Comparison of ENCODE assay signal across 8 cellular contexts in the genomic region with DNA sequence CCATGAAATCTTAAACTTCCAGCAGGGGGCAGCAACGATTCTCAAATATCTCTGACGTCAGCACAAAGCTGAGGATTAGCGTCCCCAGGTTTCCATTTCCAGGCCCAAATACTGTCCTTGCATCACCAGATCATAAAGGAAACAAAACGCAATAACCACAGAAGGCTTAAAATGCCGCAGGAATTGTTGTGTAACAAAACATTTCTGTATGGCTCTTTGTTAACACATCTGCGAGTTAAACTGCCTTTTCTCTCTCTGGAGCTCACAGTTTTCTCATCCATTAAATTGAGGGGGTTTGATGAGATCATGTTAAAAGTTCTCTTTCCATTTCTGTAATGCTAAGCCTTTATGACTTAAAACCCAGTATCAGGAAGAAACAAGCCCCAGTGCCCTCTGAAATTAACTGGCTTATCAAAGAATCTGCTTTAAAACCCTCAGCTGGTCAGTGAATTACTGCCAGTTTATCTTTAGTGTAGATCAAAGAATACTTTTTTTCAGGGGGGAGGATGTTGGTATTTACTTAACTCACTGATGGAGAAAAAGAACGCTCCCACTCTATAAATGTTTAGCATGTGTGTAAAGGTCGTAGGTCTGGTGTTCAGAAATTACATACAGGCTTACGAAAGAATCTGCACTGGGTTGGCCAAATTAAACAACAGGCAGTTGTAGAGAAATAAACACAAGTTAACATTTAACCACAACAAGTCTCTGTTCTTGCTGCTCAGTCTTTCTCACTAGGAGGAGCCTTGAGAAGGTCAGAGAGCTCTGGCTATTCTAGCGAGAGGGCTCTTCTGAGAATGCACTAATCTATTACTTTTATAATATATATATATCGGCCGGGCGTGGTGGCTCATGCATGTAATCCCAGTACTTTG. TPM values are rescaled to one million over a fixed set of nuclear protein-coding genes. Genes with fewer than 3 reads are reported as not detected.
A peak's percentile ranks its signal among the peaks of the same experiment; 100 is the strongest.
DNase-seq lines count a peak whose midpoint lies in the region; ATAC-seq, FAIRE-seq and TF ChIP-seq lines count a peak whose summit lies in the region.

No MANE protein-coding gene starts in this region.

- no peaks in the 10 kb centered on the region for H3K79me2 ChIP-seq in GM23248 (ENCODE audit: insufficient read depth)

- H3F3A ChIP-seq in GM23248 (ENCODE audit: insufficient read depth) = peaks cover 30% of the 10 kb centered on the region

- H3K9me3 ChIP-seq in GM23248 (ENCODE audit: low read depth) = no peaks in the 10 kb centered on the region
- no peaks in the 10 kb centered on the region for H3K9me3 ChIP-seq in WERI-Rb-1 (ENCODE audit: severe bottlenecking)

- no peaks in the 10 kb centered on the region for H4K20me1 ChIP-seq in GM23248 (ENCODE audit: insufficient read depth)

- peak; percentile 74 for DNase-seq in BJ (ENCODE audit: low read depth)
- peak; percentile 97 for DNase-seq in GM23248
- DNase-seq in NCI-H2196 (lab: John Stamatoyannopoulos, UW; ENCODE audit: unreplicated experiment) = peak; percentile 65
- peak; percentile 76 for DNase-seq in WERI-Rb-1
- DNase-seq in bronchial epithelial cell (ENCODE audit: low read depth) = peak; percentile 87
- DNase-seq in kidney epithelial cell (ENCODE audit: low read depth) = peak; percentile 85
- peak; percentile 80 for DNase-seq in stimulated activated CD4-positive, alpha-beta T cell treated with anti-CD3 and anti-CD28 coated beads, Interleukin-15, amount 100 ng/mL, for 24 hours

- ATAC-seq in GM21447 (IDR thresholded peaks at IDR 0.05; ENCODE audit: unreplicated experiment) = no peak

- H3K9ac ChIP-seq in GM23248 = peak overlapping the region; percentile 66

- CTCF ChIA-PET in BJ (lab: Yijun Ruan, JAX) = interaction anchor here (0.6 to 5.0 kb wide), 36 partner anchors 8 to 362 kb away, joined by 3 to 53 read pairs (median 4); a partner anchor contains a TSS

- FAIRE-seq in bronchial epithelial cell (lab: Jason Lieb, UNC) = no peak

- H3K4me1 ChIP-seq in GM23248 (ENCODE audit: insufficient read depth) = peaks cover 37% of the 10 kb centered on the region

- H3K4me3 ChIP-seq in BJ (ENCODE audit: low read depth, low read length) (no peak overlapping the region), GM23248 (peak overlapping the region; percentile 38), WERI-Rb-1 (ENCODE audit: low read depth, low read length) (no peak overlapping the region), bronchial epithelial cell (ENCODE audit: low read depth, low read length) (no peak overlapping the region), kidney epithelial cell (ENCODE audit: low read depth, low read length) (no peak overlapping the region)

- POLR2A ChIA-PET in BJ (lab: Charles Lee) = interaction anchor here (0.5 to 1.0 kb wide), 6 partner anchors 19 to 359 kb away, joined by 3 to 12 read pairs (median 4); a partner anchor contains a TSS

- in situ Hi-C loops in GM23248 (cut with MboI) = no loop called here

- H3K27me3 ChIP-seq in BJ (ENCODE audit: control insufficient read depth, insufficient read depth, low read length) (no peaks in the 10 kb centered on the region), GM23248 (replicated peaks; ENCODE audit: insufficient read depth) (no peaks in the 10 kb centered on the region), WERI-Rb-1 (ENCODE audit: insufficient read depth, low read depth, severe bottlenecking) (no peaks in the 10 kb centered on the region), bronchial epithelial cell (ENCODE audit: control insufficient read depth, insufficient read depth, low read length) (no peaks in the 10 kb centered on the region), kidney epithelial cell (ENCODE audit: control insufficient read depth, insufficient read depth, low read length) (no peaks in the 10 kb centered on the region)

- peak; percentile 59 for TF ChIP-seq CTCF in BJ (IDR thresholded peaks at IDR 0.05; ENCODE audit: insufficient read depth, low read depth, low read length)
- peak; percentile 40 for TF ChIP-seq CTCF in WERI-Rb-1 (IDR thresholded peaks at IDR 0.05; ENCODE audit: low read depth, low read length)
- TF ChIP-seq CTCF in bronchial epithelial cell (IDR thresholded peaks at IDR 0.05; ENCODE audit: insufficient read depth, low read length, severe bottlenecking) = peak; percentile 35
- TF ChIP-seq CTCF in kidney epithelial cell (IDR thresholded peaks at IDR 0.05; ENCODE audit: insufficient read depth, low read length, poor library complexity, severe bottlenecking) = peak; percentile 60

- no peaks in the 10 kb centered on the region for H3K36me3 ChIP-seq in BJ (ENCODE audit: control insufficient read depth, insufficient read depth, low read length)
- H3K36me3 ChIP-seq in GM23248 (ENCODE audit: low read depth) = no peaks in the 10 kb centered on the region
- H3K36me3 ChIP-seq in WERI-Rb-1 = no peaks in the 10 kb centered on the region
- no peaks in the 10 kb centered on the region for H3K36me3 ChIP-seq in bronchial epithelial cell (ENCODE audit: control insufficient read depth, insufficient read depth, low read length)
- H3K36me3 ChIP-seq in kidney epithelial cell (ENCODE audit: control insufficient read depth, insufficient read depth, low read length) = no peaks in the 10 kb centered on the region

- H2AFZ ChIP-seq in GM23248 = peak overlapping the region; percentile 63

- H3K4me2 ChIP-seq in GM23248 (ENCODE audit: unreplicated experiment) = peak overlapping the region; percentile 72

- no peaks in the 10 kb centered on the region for H3K9me2 ChIP-seq in GM23248 (ENCODE audit: insufficient read depth)

- H3K27ac ChIP-seq in GM23248 (peak overlapping the region; percentile 89), WERI-Rb-1 (peak overlapping the region; percentile 25)

- 33% methylated on average over 13 of the region's 13 CpGs for WGBS in GM23248 (ENCODE audit: low coverage in 1 of 2, low lambda C conversion rate in 2 of 2, missing lambda C conversion rate in 2 of 2), 2 experiments

RNA-seq across cellular contexts. Expression of a gene that starts 10.6 kb away (rescaled TPM):
- polyA plus RNA-seq in BJ (2011; rRNA removed) = 9.2 and 11.6 TPM in 2 replicates
- 11.7 and 14.4 TPM in 2 replicates for polyA minus RNA-seq in BJ (2011; rRNA and poly(A)+ RNA removed)
- 11.9 and 22.5 TPM in 2 replicates for total RNA-seq in GM23248 (2014; rRNA removed; shearing (Covaris generic))
- 10.5 and 11.6 TPM in 2 replicates for polyA plus RNA-seq in GM23248 (2016; fragmentation: Nextera tagmentation; extraction: Ambion mirVana)
- total RNA-seq in bronchial epithelial cell = 9.1 and 10.0 TPM in 2 replicates
- total RNA-seq in kidney epithelial cell = 10.2 and 11.0 TPM in 2 replicates

RNA-seq across cellular contexts. Expression of a gene that starts 28.0 kb away (rescaled TPM):
- 134 and 196 TPM in 2 replicates for polyA plus RNA-seq in BJ (2011; rRNA removed)
- 37.4 and 73.2 TPM in 2 replicates for polyA minus RNA-seq in BJ (2011; rRNA and poly(A)+ RNA removed)
- 47.1 and 60.8 TPM in 2 replicates for total RNA-seq in GM23248 (2014; rRNA removed; shearing (Covaris generic))
- 115 and 123 TPM in 2 replicates for polyA plus RNA-seq in GM23248 (2016; fragmentation: Nextera tagmentation; extraction: Ambion mirVana)
- total RNA-seq in bronchial epithelial cell = 39.2 and 42.8 TPM in 2 replicates
- total RNA-seq in kidney epithelial cell = 46.3 and 54.5 TPM in 2 replicates

RNA-seq across cellular contexts. Expression of a gene that starts 44.8 kb away (rescaled TPM):
- polyA plus RNA-seq in BJ (2011; rRNA removed) (0.13 TPM in 1 of 2 replicates, not detected in the other), GM23248 (2016; fragmentation: Nextera tagmentation; extraction: Ambion mirVana) (0.30 and 0.46 TPM in 2 replicates)
- 0.24 TPM in 1 of 2 replicates, not detected in the other for polyA minus RNA-seq in BJ (2011; rRNA and poly(A)+ RNA removed)
- not detected in 2 replicates for total RNA-seq in GM23248 (2014; rRNA removed; shearing (Covaris generic))
- total RNA-seq in bronchial epithelial cell (0.13 TPM in 1 of 2 replicates, not detected in the other), kidney epithelial cell (not detected in 2 replicates)

RNA-seq across cellular contexts. Expression of a gene that starts 56.9 kb away (rescaled TPM):
- polyA plus RNA-seq in BJ (2011; rRNA removed) = 6.4 and 9.1 TPM in 2 replicates
- polyA minus RNA-seq in BJ (2011; rRNA and poly(A)+ RNA removed) = 5.9 and 6.3 TPM in 2 replicates
- total RNA-seq in GM23248 (2014; rRNA removed; shearing (Covaris generic)) = 16.3 and 24.2 TPM in 2 replicates
- polyA plus RNA-seq in GM23248 (2016; fragmentation: Nextera tagmentation; extraction: Ambion mirVana) = 35.1 and 35.6 TPM in 2 replicates
- total RNA-seq in bronchial epithelial cell = 28.8 and 45.5 TPM in 2 replicates
- 26.5 and 26.6 TPM in 2 replicates for total RNA-seq in kidney epithelial cell

RNA-seq across cellular contexts. Expression of a gene that starts 57.1 kb away (rescaled TPM):
- polyA plus RNA-seq in BJ (2011; rRNA removed) = 25.2 and 31.6 TPM in 2 replicates
- polyA minus RNA-seq in BJ (2011; rRNA and poly(A)+ RNA removed) = 31.0 and 38.8 TPM in 2 replicates
- total RNA-seq in GM23248 (2014; rRNA removed; shearing (Covaris generic)) = 52.4 and 65.9 TPM in 2 replicates
- 28.9 and 29.1 TPM in 2 replicates for polyA plus RNA-seq in GM23248 (2016; fragmentation: Nextera tagmentation; extraction: Ambion mirVana)
- total RNA-seq in bronchial epithelial cell = 18.2 and 18.7 TPM in 2 replicates
- total RNA-seq in kidney epithelial cell = 44.8 and 68.0 TPM in 2 replicates
